22 cellular contexts compared by ENCODE assay signal in genomic region chr17:28880572-28880945, GRCh38. TPM values are rescaled to one million over a fixed set of nuclear protein-coding genes. Genes with fewer than 3 reads are reported as not detected.
DNase-seq lines count a peak whose midpoint lies in the region; ATAC-seq, FAIRE-seq and TF ChIP-seq lines count a peak whose summit lies in the region.
"Had no signal": no experiment of that assay in that cellular context is flagged by ENCODE, and none has a peak within 500 bp of the region (broad histone marks: within the 10 kb centered on the region; RNA-seq: fewer than 3 reads in every experiment).

No MANE protein-coding gene starts in this region.

- no peak overlapping the region for H2AK5ac ChIP-seq in neuronal stem cell (ENCODE audit: low read depth, low read length)

- no peak overlapping the region for H4K8ac ChIP-seq in neuronal stem cell (ENCODE audit: low read depth, low read length)

- intact Hi-C loops in mammary epithelial cell (cut with micrococcal nuclease) (no loop called here), MCF 10A (cut with micrococcal nuclease) (no loop called here)

- H3K4me1 Mint-ChIP-seq in MCF 10A (ENCODE audit: insufficient read depth, unreplicated experiment), result peaks cover 19% of the 10 kb centered on the region

- H2BK120ac ChIP-seq in neuronal stem cell (ENCODE audit: low read depth, low read length), result no peak overlapping the region

- BruUV-seq in mammary epithelial cell (replicated peaks; lab: Mats Ljungman, UMichigan) (no TSS peak), MCF 10A (replicated peaks; lab: Mats Ljungman, UMichigan) (no TSS peak)

- H3K4me2 ChIP-seq in mammary epithelial cell (ENCODE audit: insufficient read depth, low read depth, low read length) (peak overlapping the region; percentile 12), neuronal stem cell (ENCODE audit: insufficient read depth, low read length, poor library complexity, severe bottlenecking) (no peak overlapping the region)
- H3K4me2 ChIP-seq: A549 had no signal

- H3K4me3 ChIP-seq in mammary epithelial cell (replicated peaks in 1 of 3; ENCODE audit: insufficient read depth in 1 of 3, low read depth in 2 of 3, low read length in 3 of 3), result no peak overlapping the region
- no peak overlapping the region for H3K4me3 ChIP-seq in RWPE2 (ENCODE audit: severe bottlenecking)
- no peak overlapping the region for H3K4me3 ChIP-seq in bronchial epithelial cell (ENCODE audit: low read depth, low read length)
- no peak overlapping the region for H3K4me3 ChIP-seq in neuronal stem cell (ENCODE audit: low read length in 2 of 2)
- H3K4me3 ChIP-seq: A549, GM12878, GM23248, HAP-1 had no signal

- H3K27me3 Mint-ChIP-seq in MCF 10A (ENCODE audit: insufficient read depth, unreplicated experiment), result no peaks in the 10 kb centered on the region
- H3K27me3 Mint-ChIP-seq: CD4-positive, alpha-beta T cell had no signal

- no peak overlapping the region for H4K91ac ChIP-seq in neuronal stem cell (ENCODE audit: low read depth, low read length, poor library complexity)

- H3K79me1 ChIP-seq in neuronal stem cell (ENCODE audit: low read depth, low read length), result no peaks in the 10 kb centered on the region

- no peaks in the 10 kb centered on the region for H4K20me1 ChIP-seq in mammary epithelial cell (ENCODE audit: insufficient read depth, low read length)

- 2% methylated on average over 6 of the region's 10 CpGs for WGBS in mammary epithelial cell (ENCODE audit: low coverage, missing lambda C conversion rate)
- WGBS in neuronal stem cell (ENCODE audit: extremely low coverage in 2 of 2, insufficient read length in 2 of 2, insufficient replicate concordance in 1 of 2), 2 donors, result no CpG with 5 or more reads among the region's 10 CpGs

- H3K79me2 ChIP-seq in mammary epithelial cell (ENCODE audit: insufficient read depth, low read length), result no peaks in the 10 kb centered on the region

- no peak overlapping the region for H3K27ac Mint-ChIP-seq in MCF 10A (ENCODE audit: low read depth, unreplicated experiment)
- H3K27ac Mint-ChIP-seq: CD4-positive, alpha-beta T cell had no signal

- POLR2A ChIA-PET in MCF 10A (lab: Yijun Ruan, JAX), result no interaction called here

- no peak overlapping the region for H2BK5ac ChIP-seq in neuronal stem cell (ENCODE audit: low read length)

- H3K9ac ChIP-seq in mammary epithelial cell (ENCODE audit: insufficient read depth, low read length) (no peak overlapping the region), neuronal stem cell (ENCODE audit: low read depth, low read length, poor library complexity) (no peak overlapping the region)
- H3K9ac ChIP-seq: GM23248 had no signal

- H3K9me3 ChIP-seq in mammary epithelial cell (replicated peaks; ENCODE audit: insufficient read depth, low read length), result no peaks in the 10 kb centered on the region
- no peaks in the 10 kb centered on the region for H3K9me3 ChIP-seq in RWPE2 (ENCODE audit: severe bottlenecking)
- H3K9me3 ChIP-seq in neuronal stem cell (replicated peaks in 1 of 2; ENCODE audit: control insufficient read depth in 2 of 2, insufficient read depth in 1 of 2, low read depth in 1 of 2, low read length in 2 of 2), result no peaks in the 10 kb centered on the region
- H3K9me3 ChIP-seq: A549, HAP-1 had no signal

- H3K27ac ChIP-seq in mammary epithelial cell (ENCODE audit: insufficient read depth, low read depth, low read length) (no peak overlapping the region), RWPE2 (ENCODE audit: poor library complexity, severe bottlenecking) (peak overlapping the region; percentile 65), neuronal stem cell (replicated peaks; ENCODE audit: low read length) (no peak overlapping the region)
- H3K27ac ChIP-seq: 22Rv1, A549, C4-2B, GM23248, HL-60 had no signal

- in situ Hi-C loops in mammary epithelial cell (cut with MboI; ENCODE audit: low sequenced_read_pairs in 2 of 2), result no loop called here

- ATAC-seq in RWPE2 (ENCODE audit: low read depth) (peak; percentile 36; the same call in 1 of the 3 replicates), HG02840 (IDR thresholded peaks at IDR 0.05; ENCODE audit: low FRiP score, unreplicated experiment) (no peak)
- no peak for ATAC-seq in stimulated activated naive CD8-positive, alpha-beta T cell treated with anti-CD3 and anti-CD28 coated beads, Interleukin-15, Interleukin-2, amounts not matched to agents 100 U/mL and 50 U/mL, for 24 hours
- ATAC-seq: GM12878 had no signal

- CTCF ChIA-PET in mammary epithelial cell (lab: Charles Lee; ENCODE audit: low non-redundant PET) (interaction anchor here (0.5 to 1.0 kb wide), 3 partner anchors 14 to 130 kb away, joined by 3 to 4 read pairs (median 4); no protein-coding TSS in a partner anchor), MCF 10A (lab: Yijun Ruan, JAX) (interaction anchor here (0.9 to 2.0 kb wide), 2 partner anchors 117 to 128 kb away, joined by 3 to 17 read pairs; no protein-coding TSS in a partner anchor)

- H3K36me3 ChIP-seq in mammary epithelial cell (ENCODE audit: insufficient read depth, low read length), result peaks cover 8% of the 10 kb centered on the region
- peaks cover 38% of the 10 kb centered on the region for H3K36me3 ChIP-seq in RWPE2 (ENCODE audit: low read depth)
- peaks cover 26% of the 10 kb centered on the region for H3K36me3 ChIP-seq in bronchial epithelial cell (ENCODE audit: control insufficient read depth, insufficient read depth, low read length)
- H3K36me3 ChIP-seq in neuronal stem cell (replicated peaks in 1 of 2; ENCODE audit: control insufficient read depth in 2 of 2, insufficient read depth in 2 of 2, low read length in 2 of 2), result peaks cover 51 to 77% of the 10 kb centered on the region in 2 donors

- H2BK12ac ChIP-seq in neuronal stem cell (ENCODE audit: low read length), result no peak overlapping the region

- H3K9me3 Mint-ChIP-seq in MCF 10A (ENCODE audit: unreplicated experiment), result no peaks in the 10 kb centered on the region
- H3K9me3 Mint-ChIP-seq: CD4-positive, alpha-beta T cell had no signal

- H3K4ac ChIP-seq in neuronal stem cell (ENCODE audit: low read length), result no peak overlapping the region

- H3K4me3 Mint-ChIP-seq in MCF 10A (ENCODE audit: unreplicated experiment), result no peak overlapping the region
- H3K4me3 Mint-ChIP-seq: CD4-positive, alpha-beta T cell had no signal

- no peaks in the 10 kb centered on the region for H3K27me3 ChIP-seq in mammary epithelial cell (ENCODE audit: insufficient read depth, low read length)
- no peaks in the 10 kb centered on the region for H3K27me3 ChIP-seq in RWPE2 (ENCODE audit: insufficient read depth, poor library complexity, severe bottlenecking)
- no peaks in the 10 kb centered on the region for H3K27me3 ChIP-seq in bronchial epithelial cell (ENCODE audit: control insufficient read depth, insufficient read depth, low read length)
- no peaks in the 10 kb centered on the region for H3K27me3 ChIP-seq in neuronal stem cell (ENCODE audit: control insufficient read depth in 3 of 3, insufficient read depth in 3 of 3, low read depth in 1 of 3, low read length in 3 of 3)

- FAIRE-seq in bronchial epithelial cell (lab: Jason Lieb, UNC), result no peak
- FAIRE-seq: A549, GM12878, GM19239, HTR-8/SVneo had no signal

- no peak overlapping the region for H2BK15ac ChIP-seq in neuronal stem cell (ENCODE audit: low read length)

- dilution Hi-C loops in mammary epithelial cell (cut with HindIII; ENCODE audit: low sequenced_read_pairs), result no loop called here

- no peak overlapping the region for H3K14ac ChIP-seq in neuronal stem cell (ENCODE audit: low read length)

- no peak for TF ChIP-seq CTCF in mammary epithelial cell (conservative IDR thresholded peaks at IDR 0.05 in 1 of 2, IDR thresholded peaks at IDR 0.05 in 1 of 2; ENCODE audit: extremely low read depth in 1 of 2, insufficient read depth in 1 of 2, low read depth in 1 of 2, low read length in 2 of 2)
- no peak for TF ChIP-seq CTCF in MCF 10A (IDR thresholded peaks at IDR 0.05; ENCODE audit: unreplicated experiment)
- TF ChIP-seq CTCF in RWPE2 (IDR thresholded peaks at IDR 0.05; ENCODE audit: poor library complexity, severe bottlenecking), result no peak
- no peak for TF ChIP-seq CTCF in bronchial epithelial cell (IDR thresholded peaks at IDR 0.05; ENCODE audit: insufficient read depth, low read length, severe bottlenecking)

- H2AFZ ChIP-seq in mammary epithelial cell (ENCODE audit: low read depth, low read length), result no peak overlapping the region
- no peak overlapping the region for H2AFZ ChIP-seq in neuronal stem cell (ENCODE audit: low read length)
- H2AFZ ChIP-seq: GM23248 had no signal

- peak overlapping the region; percentile 36 for H3K23ac ChIP-seq in neuronal stem cell (ENCODE audit: low read depth, low read length, poor library complexity)

- H3K4me1 ChIP-seq in mammary epithelial cell (ENCODE audit: insufficient read depth, low read length) (peaks cover 39% of the 10 kb centered on the region), RWPE2 (ENCODE audit: insufficient read depth, poor library complexity, severe bottlenecking) (peaks cover 20% of the 10 kb centered on the region), neuronal stem cell (ENCODE audit: control insufficient read depth in 2 of 2, insufficient read depth in 1 of 2, low read depth in 1 of 2, low read length in 2 of 2) (no peaks in the 10 kb centered on the region)
- H3K4me1 ChIP-seq: A549, HAP-1 had no signal

- H3K36me3 Mint-ChIP-seq in MCF 10A (ENCODE audit: insufficient read depth, unreplicated experiment), result peaks cover 62% of the 10 kb centered on the region

- DNase-seq in mammary epithelial cell (peak; percentile 68), MCF 10A (ENCODE audit: unreplicated experiment) (no peak), RWPE2 (ENCODE audit: low spot score) (peak; percentile 67), bronchial epithelial cell (ENCODE audit: low read depth) (peak; percentile 67), neuronal stem cell (ENCODE audit: low spot score) (no peak), GF-D8 (lab: John Stamatoyannopoulos, UW) (no peak)
- no peak for DNase-seq in stimulated activated naive CD8-positive, alpha-beta T cell treated with anti-CD3 and anti-CD28 coated beads, Interleukin-15, Interleukin-2, amounts not matched to agents 100 U/mL and 50 U/mL, for 24 hours
- DNase-seq: AML-193; CD4-positive, alpha-beta T cell; DMS153; DMS79; GM23248; IMR-90 had no signal

- H3K18ac ChIP-seq in neuronal stem cell (ENCODE audit: low read length), result no peak overlapping the region

RNA-seq across cellular contexts. Expression of gene FLOT2, which starts 17.0 kb away (rescaled TPM):
- 100 to 1,000 TPM in 1 of 2 donors, 10 to 100 TPM in 1; 80.2 to 129 TPM for total RNA-seq in mammary epithelial cell
- polyA plus RNA-seq in mammary epithelial cell, result 105 TPM
- 226 TPM for polyA minus RNA-seq in mammary epithelial cell
- 98.5 and 126 TPM in 2 replicates for total RNA-seq in MCF 10A (2022)
- 24.5 TPM in 2 replicates for total RNA-seq in bronchial epithelial cell
- polyA plus RNA-seq in neuronal stem cell (2013, experiment 1 of 2), result 95.3 TPM
- 94.8 TPM for polyA plus RNA-seq in neuronal stem cell (2013, experiment 2 of 2)

RNA-seq across cellular contexts. Expression of gene DHRS13, which starts 22.3 kb away (rescaled TPM):
- total RNA-seq in mammary epithelial cell (1 to 10 TPM; 2.3 to 7.3 TPM), MCF 10A (2022) (9.1 and 9.5 TPM in 2 replicates), bronchial epithelial cell (2.9 and 11.3 TPM in 2 replicates)
- 7.9 TPM for polyA plus RNA-seq in mammary epithelial cell
- 6.2 TPM for polyA minus RNA-seq in mammary epithelial cell
- polyA plus RNA-seq in neuronal stem cell (2013, experiment 1 of 2), result 15.4 TPM
- 14.5 TPM for polyA plus RNA-seq in neuronal stem cell (2013, experiment 2 of 2)

RNA-seq across cellular contexts. Expression of gene ERAL1, which starts 25.7 kb away (rescaled TPM):
- total RNA-seq in mammary epithelial cell (10 to 100 TPM; 48.4 to 53.2 TPM), MCF 10A (2022) (51.6 and 53.7 TPM in 2 replicates), bronchial epithelial cell (17.3 and 17.6 TPM in 2 replicates)
- 68.5 TPM for polyA plus RNA-seq in mammary epithelial cell
- 83.1 TPM for polyA minus RNA-seq in mammary epithelial cell
- polyA plus RNA-seq in neuronal stem cell (2013, experiment 1 of 2), result 36.2 TPM
- polyA plus RNA-seq in neuronal stem cell (2013, experiment 2 of 2), result 39.5 TPM

RNA-seq across cellular contexts. Expression of gene FAM222B, which starts 38.0 kb away (rescaled TPM):
- total RNA-seq in mammary epithelial cell (10 to 100 TPM; 11.0 to 28.9 TPM), MCF 10A (2022) (18.5 and 22.2 TPM in 2 replicates), bronchial epithelial cell (3.2 and 3.6 TPM in 2 replicates)
- polyA plus RNA-seq in mammary epithelial cell, result 25.3 TPM
- polyA minus RNA-seq in mammary epithelial cell, result 24.8 TPM
- 38.0 TPM for polyA plus RNA-seq in neuronal stem cell (2013, experiment 1 of 2)
- polyA plus RNA-seq in neuronal stem cell (2013, experiment 2 of 2), result 37.2 TPM

Comparison
In these comparisons a context has a peak if more than half of its experiments do, and no peak if none do; other contexts are left out.
1. DNase-seq: peak in mammary epithelial cell (single experiment), RWPE2 (single experiment) and bronchial epithelial cell (single experiment); none in MCF 10A (single experiment), neuronal stem cell (single experiment), GF-D8 (single experiment) and stimulated activated naive CD8-positive, alpha-beta T cell treated with anti-CD3 and anti-CD28 coated beads, Interleukin-15, Interleukin-2, amounts not matched to agents 100 U/mL and 50 U/mL, for 24 hours (single experiment).